In the genomic region with DNA sequence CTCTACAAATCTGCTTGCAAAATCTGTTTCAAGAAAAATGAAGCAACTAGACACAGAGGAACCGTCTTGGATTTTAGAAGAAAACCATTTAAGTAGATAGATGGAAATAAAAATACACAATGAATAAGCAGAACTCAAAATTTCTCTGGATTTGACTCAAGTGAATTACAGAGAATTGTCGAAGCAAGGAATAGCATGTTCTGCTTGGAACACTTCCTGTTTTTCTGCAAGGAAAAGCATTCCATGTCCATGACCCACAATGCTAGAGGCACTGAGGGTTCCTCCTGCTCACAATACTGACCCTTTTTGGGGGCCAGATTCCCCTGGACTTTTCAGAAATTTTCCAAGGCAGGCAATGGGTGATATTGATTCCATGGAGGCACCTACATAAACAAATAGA, we compare ENCODE assay signal across 20 cellular contexts. TPM values are rescaled to one million over a fixed set of nuclear protein-coding genes. Genes with fewer than 3 reads are reported as not detected.
DNase-seq lines count a peak whose midpoint lies in the region; ATAC-seq and TF ChIP-seq lines count a peak whose summit lies in the region.
"Had no signal": no experiment of that assay in that cellular context is flagged by ENCODE, and none has a peak within 500 bp of the region (broad histone marks: within the 10 kb centered on the region; RNA-seq: fewer than 3 reads in every experiment).

No MANE protein-coding gene starts in this region.

- no peak for TF ChIP-seq POLR2A in gastroesophageal sphincter (IDR thresholded peaks at IDR 0.05)

- peak; percentile 91 for ATAC-seq in gastroesophageal sphincter
- ATAC-seq: esophagus mucosa, left lung, pancreas had no signal

- H3K9ac ChIP-seq in stomach smooth muscle (ENCODE audit: low read length in 2 of 2) = peak overlapping the region; percentile 13 to 60
- H3K9ac ChIP-seq: KMS-11 had no signal

- H3K27ac ChIP-seq in gastroesophageal sphincter (peak overlapping the region; percentile 90 to 100 (median 92)), stomach smooth muscle (ENCODE audit: low read length) (peak overlapping the region; percentile 84)
- H3K27ac ChIP-seq: KMS-11, left lung, pancreas, VCaP had no signal

- peak; percentile 87 for TF ChIP-seq EP300 in gastroesophageal sphincter (IDR thresholded peaks at IDR 0.05)

- no peaks in the 10 kb centered on the region for H3K27me3 ChIP-seq in gastroesophageal sphincter
- no peaks in the 10 kb centered on the region for H3K27me3 ChIP-seq in stomach smooth muscle (ENCODE audit: control insufficient read depth in 1 of 2, insufficient read depth in 2 of 2, low read length in 2 of 2)
- H3K27me3 ChIP-seq: pancreas had no signal

- H3K4me1 ChIP-seq in gastroesophageal sphincter = peaks cover 15 to 93% (median 24%) of the 10 kb centered on the region in 3 donors
- H3K4me1 ChIP-seq in stomach smooth muscle (ENCODE audit: control insufficient read depth, insufficient read depth, low read length) = peaks cover 38% of the 10 kb centered on the region
- H3K4me1 ChIP-seq: left lung had no signal

- H3K36me3 ChIP-seq in gastroesophageal sphincter (no peaks in the 10 kb centered on the region), stomach smooth muscle (ENCODE audit: control insufficient read depth in 2 of 2, insufficient read depth in 2 of 2, low read length in 2 of 2) (no peaks in the 10 kb centered on the region)
- H3K36me3 ChIP-seq: left lung, pancreas had no signal

- WGBS in gastroesophageal sphincter (ENCODE audit: low coverage in 1 of 2), 2 donors = 7 to 8% methylated on average over 2 of the region's 2 CpGs

- H3K9me3 ChIP-seq in gastroesophageal sphincter = no peaks in the 10 kb centered on the region
- H3K9me3 ChIP-seq in stomach smooth muscle (ENCODE audit: control insufficient read depth in 2 of 2, low read length in 2 of 2) = no peaks in the 10 kb centered on the region
- H3K9me3 ChIP-seq: left lung, pancreas had no signal

- peak; percentile 47 for DNase-seq in GM03348 (ENCODE audit: low spot score)
- peak; percentile 24 to 41 for DNase-seq in cardiac fibroblast (ENCODE audit: low read depth in 2 of 2)
- DNase-seq in stimulated activated CD4-positive, alpha-beta T cell treated with anti-CD3 and anti-CD28 coated beads, Interleukin-1b, Interleukin-23, amount 100 ng/mL, for 48 hours = no peak
- DNase-seq in NCI-H2227 (lab: John Stamatoyannopoulos, UW; ENCODE audit: unreplicated experiment) = no peak
- DNase-seq in NCI-H524 (lab: John Stamatoyannopoulos, UW) = no peak
- DNase-seq in NCI-H82 (lab: John Stamatoyannopoulos, UW) = no peak
- DNase-seq: activated CD4-positive, alpha-beta memory T cell treated with anti-CD3 and anti-CD28 coated beads, Interleukin-2, amount 10 ng/mL, durations not matched to agents 7 days and 5 days; activated naive CD8-positive, alpha-beta T cell treated with anti-CD3 and anti-CD28 coated beads for 36 hours; activated T-cell treated with anti-CD3 and anti-CD28 coated beads, Interleukin-2, amount 50 U/mL, for 48 hours; left lung; NCI-H1436 treated with DMSO at 0.1 percent for 48 hours; NCI-H2227 treated with DMSO at 0.1 percent for 48 hours; pancreas; Right ventricle myocardium superior; T-helper 1 cell had no signal

- TF ChIP-seq CTCF in cardiac fibroblast (IDR thresholded peaks at IDR 0.05; ENCODE audit: low read depth, low read length) (no peak), gastroesophageal sphincter (IDR thresholded peaks at IDR 0.05) (no peak)

- H3K4me3 ChIP-seq in cardiac fibroblast (replicated peaks in 1 of 2; ENCODE audit: low read depth in 2 of 2, low read length in 2 of 2) = no peak overlapping the region
- no peak overlapping the region for H3K4me3 ChIP-seq in gastroesophageal sphincter
- H3K4me3 ChIP-seq in stomach smooth muscle (ENCODE audit: low read length in 2 of 2) = peak overlapping the region in 1 of 2 donors; percentile 15
- H3K4me3 ChIP-seq: left lung, pancreas had no signal

RNA-seq across cellular contexts. Expression of a gene that starts 29.8 kb away (rescaled TPM):
- 100 to 1,000 TPM; 561 to 930 (median 763) TPM for total RNA-seq in gastroesophageal sphincter

Comparison
In these comparisons a context has a peak if more than half of its experiments do, and no peak if none do; other contexts are left out.
1. DNase-seq: peak in GM03348 (single experiment) and cardiac fibroblast (2 of 2); none in stimulated activated CD4-positive, alpha-beta T cell treated with anti-CD3 and anti-CD28 coated beads, Interleukin-1b, Interleukin-23, amount 100 ng/mL, for 48 hours (single experiment), NCI-H2227 (single experiment), NCI-H524 (0 of 2) and NCI-H82 (single experiment).